27 cellular contexts compared by ENCODE assay signal in genomic region chr14:89391123-89391522, GRCh38. TPM values are rescaled to one million over a fixed set of nuclear protein-coding genes. Genes with fewer than 3 reads are reported as not detected.
DNase-seq lines count a peak whose midpoint lies in the region; ATAC-seq and TF ChIP-seq lines count a peak whose summit lies in the region.
"Had no signal": no experiment of that assay in that cellular context is flagged by ENCODE, and none has a peak within 500 bp of the region (broad histone marks: within the 10 kb centered on the region; RNA-seq: fewer than 3 reads in every experiment).

No MANE protein-coding gene starts in this region.

- no peak overlapping the region for H3K4me3 ChIP-seq in heart right ventricle
- H3K4me3 ChIP-seq in right lobe of liver = no peak overlapping the region
- H3K4me3 ChIP-seq: skin epidermis, tibial artery had no signal

- ATAC-seq in heart right ventricle (peak in 4 of 8 donors; percentile 14 to 26 (median 22)), left ventricle myocardium superior (no peak), right lobe of liver (peak in 3 of 4 donors; percentile 49 to 75 (median 64)), GM18907 (IDR thresholded peaks at IDR 0.05; ENCODE audit: unreplicated experiment) (no peak), HG02763 (IDR thresholded peaks at IDR 0.05; ENCODE audit: unreplicated experiment) (no peak)
- ATAC-seq: left colon; SK-N-SH treated with all-trans-retinoic acid at 6 μM for 48 hours; stimulated activated naive CD8-positive, alpha-beta T cell treated with anti-CD3 and anti-CD28 coated beads, Interleukin-15, amount 100 ng/mL, for 72 hours; T-helper 17 cell had no signal

- H3K27me3 Mint-ChIP-seq in chondrocyte (ENCODE audit: low read depth) = no peaks in the 10 kb centered on the region
- H3K27me3 Mint-ChIP-seq: brain; CD4-positive, alpha-beta T cell; stimulated activated naive CD8-positive, alpha-beta T cell treated with anti-CD3 and anti-CD28 coated beads, Interleukin-15, amount 100 ng/mL, for 72 hours; T-helper 17 cell had no signal

- H3K27ac ChIP-seq in heart right ventricle (peak overlapping the region in 8 of 10 donors; percentile 12 to 57 (median 33)), right lobe of liver (no peak overlapping the region)
- H3K27ac ChIP-seq: HL-60, neutrophil, tibial artery had no signal

- DNase-seq in heart right ventricle = no peak
- no peak for DNase-seq in left ventricle myocardium superior
- no peak for DNase-seq in chondrocyte (ENCODE audit: low spot score)
- DNase-seq in right lobe of liver = no peak
- no peak for DNase-seq in dedifferentiated amniotic fluid mesenchymal stem cell (ENCODE audit: extremely low spot score)
- DNase-seq in activated CD4-positive, alpha-beta T cell treated with anti-CD3 and anti-CD28 coated beads, Interleukin-2, amount 50 U/mL, for 4 hours = no peak
- DNase-seq: activated CD4-positive, alpha-beta T cell treated with anti-CD3 and anti-CD28 coated beads for 4 hours; activated CD8-positive, alpha-beta memory T cell treated with anti-CD3 and anti-CD28 coated beads for 24 hours; activated gamma-delta T cell; CD4-positive, alpha-beta T cell; effector CD8-positive, alpha-beta T cell; foreskin fibroblast; Kasumi-1; left colon; mesendoderm; NCI-H146; stimulated activated naive CD8-positive, alpha-beta T cell treated with anti-CD3 and anti-CD28 coated beads, Interleukin-15, amount 100 ng/mL, for 72 hours; T-helper 17 cell; tibial artery had no signal

- no peak overlapping the region for H3K4me3 Mint-ChIP-seq in chondrocyte (ENCODE audit: unreplicated experiment)
- H3K4me3 Mint-ChIP-seq: brain; CD4-positive, alpha-beta T cell; stimulated activated naive CD8-positive, alpha-beta T cell treated with anti-CD3 and anti-CD28 coated beads, Interleukin-15, amount 100 ng/mL, for 72 hours; T-helper 17 cell had no signal

- H3K36me3 ChIP-seq in heart right ventricle (no peaks in the 10 kb centered on the region), right lobe of liver (no peaks in the 10 kb centered on the region)
- H3K36me3 ChIP-seq: neutrophil, tibial artery had no signal

- no peaks in the 10 kb centered on the region for H3K9me3 Mint-ChIP-seq in chondrocyte (ENCODE audit: low read depth)
- H3K9me3 Mint-ChIP-seq: CD4-positive, alpha-beta T cell; stimulated activated naive CD8-positive, alpha-beta T cell treated with anti-CD3 and anti-CD28 coated beads, Interleukin-15, amount 100 ng/mL, for 72 hours had no signal

- peaks cover 1% of the 10 kb centered on the region for H3K36me3 Mint-ChIP-seq in chondrocyte (ENCODE audit: low read depth)

- peak overlapping the region; percentile 61 for H3K27ac Mint-ChIP-seq in chondrocyte (ENCODE audit: unreplicated experiment)
- H3K27ac Mint-ChIP-seq: CD4-positive, alpha-beta T cell; progenitor cell of endocrine pancreas; T-helper 17 cell had no signal

- peaks cover 32% of the 10 kb centered on the region for H3K4me1 Mint-ChIP-seq in chondrocyte (ENCODE audit: low read depth)

- intact Hi-C loops in heart right ventricle (cut with DNase I) = loop anchor here in 1 of 10 donors (10.0 kb wide), 1 partner anchor 86 kb away; no protein-coding TSS in a partner anchor
- intact Hi-C loops in left ventricle myocardium superior (cut with micrococcal nuclease) = no loop called here
- intact Hi-C loops in right lobe of liver (cut with DNase I) = no loop called here

- H3K9me3 ChIP-seq in heart right ventricle (no peaks in the 10 kb centered on the region), right lobe of liver (no peaks in the 10 kb centered on the region)
- H3K9me3 ChIP-seq: neutrophil, tibial artery had no signal

- peaks cover 2 to 71% (median 49%) of the 10 kb centered on the region in 9 donors for H3K4me1 ChIP-seq in heart right ventricle
- H3K4me1 ChIP-seq in right lobe of liver = peaks cover 0 to 15% (median 0%) of the 10 kb centered on the region in 4 donors

- no peak for TF ChIP-seq CTCF in heart right ventricle (IDR thresholded peaks at IDR 0.05)
- TF ChIP-seq CTCF in chondrocyte (IDR thresholded peaks at IDR 0.05) = no peak
- no peak for TF ChIP-seq CTCF in right lobe of liver (IDR thresholded peaks at IDR 0.05)

- WGBS in heart right ventricle, 2 donors = 72 to 74% methylated on average over 9 of the region's 9 CpGs
- WGBS in right lobe of liver (ENCODE audit: insufficient coverage, low coverage, low lambda C conversion rate, missing lambda C conversion rate) = 52% methylated on average over 9 of the region's 9 CpGs

- H3K27me3 ChIP-seq in heart right ventricle = no peaks in the 10 kb centered on the region
- no peaks in the 10 kb centered on the region for H3K27me3 ChIP-seq in right lobe of liver
- H3K27me3 ChIP-seq: neutrophil, tibial artery had no signal

- no peak for TF ChIP-seq POLR2A in right lobe of liver (IDR thresholded peaks at IDR 0.05)

RNA-seq across cellular contexts. Expression of gene FOXN3, which starts 25.9 kb away (rescaled TPM):
- total RNA-seq in heart right ventricle = 100 to 1,000 TPM in 8 of 10 donors, 10 to 100 TPM in 2; 87.5 to 150 (median 114) TPM
- polyA plus RNA-seq in heart right ventricle = 10 to 100 TPM; 13.0 to 21.1 TPM
- 134 TPM for total RNA-seq in left ventricle myocardium superior
- 129 to 161 TPM (median 155 TPM) in 3 replicates for total RNA-seq in chondrocyte
- 10 to 100 TPM; 41.5 to 74.2 (median 55.8) TPM for total RNA-seq in right lobe of liver

Comparison
In these comparisons a context has a peak if more than half of its experiments do, and no peak if none do; other contexts are left out.
1. ATAC-seq: peak in right lobe of liver (3 of 4); none in left ventricle myocardium superior (single experiment), GM18907 (single experiment) and HG02763 (single experiment).
2. H3K27ac ChIP-seq: peak in heart right ventricle (8 of 10); none in right lobe of liver (0 of 3).